20 cellular contexts compared by ENCODE assay signal in genomic region chr9:31587176-31587575, GRCh38.
DNase-seq lines count a peak whose midpoint lies in the region; ATAC-seq, FAIRE-seq and TF ChIP-seq lines count a peak whose summit lies in the region.
"Had no signal": no experiment of that assay in that cellular context is flagged by ENCODE, and none has a peak within 500 bp of the region (broad histone marks: within the 10 kb centered on the region; RNA-seq: fewer than 3 reads in every experiment).

No MANE protein-coding gene starts in this region.

- no peak overlapping the region for H3K4me3 ChIP-seq in keratinocyte (ENCODE audit: control insufficient read depth in 2 of 3, extremely low read depth in 1 of 3, insufficient read depth in 2 of 3, low read depth in 1 of 3, low read length in 3 of 3)
- H3K4me3 ChIP-seq: HAP-1 had no signal

- H3K4me1 ChIP-seq in keratinocyte (ENCODE audit: control insufficient read depth, extremely low read depth, insufficient read depth, low read length): peaks cover 33% of the 10 kb centered on the region

- no peaks in the 10 kb centered on the region for H3K9me1 ChIP-seq in keratinocyte (ENCODE audit: control insufficient read depth, extremely low read depth, insufficient read depth, low read length)

- dilution Hi-C loops in keratinocyte (cut with MboI; ENCODE audit: extremely low pct_ligation_motif_present, low sequenced_read_pairs): no loop called here

- FAIRE-seq in keratinocyte (lab: Jason Lieb, UNC): peak; percentile 44
- FAIRE-seq: HTR-8/SVneo had no signal

- peak overlapping the region; percentile 94 for H3K27ac ChIP-seq in keratinocyte (ENCODE audit: control insufficient read depth, insufficient read depth, low read length)
- H3K27ac ChIP-seq: C4-2B had no signal

- H3K4me2 ChIP-seq in keratinocyte (ENCODE audit: control insufficient read depth, extremely low read depth, insufficient read depth, low read depth, low read length): no peak overlapping the region

- no peaks in the 10 kb centered on the region for H3K9me3 ChIP-seq in keratinocyte (ENCODE audit: control insufficient read depth, low read depth, low read length)
- H3K9me3 ChIP-seq: HAP-1 had no signal

- no peaks in the 10 kb centered on the region for H4K20me1 ChIP-seq in keratinocyte (ENCODE audit: control insufficient read depth, extremely low read depth, insufficient read depth, low read length)

- no peaks in the 10 kb centered on the region for H3K79me2 ChIP-seq in keratinocyte (ENCODE audit: control insufficient read depth, insufficient read depth, low read length)

- no peak for TF ChIP-seq CTCF in keratinocyte (optimal IDR thresholded peaks at IDR 0.05 in 1 of 3, IDR thresholded peaks at IDR 0.05 in 1 of 3, conservative IDR thresholded peaks at IDR 0.05 in 1 of 3; ENCODE audit: extremely low read depth in 1 of 3, insufficient read depth in 2 of 3, low read length in 3 of 3)
- no peak for TF ChIP-seq CTCF in GM10266 (IDR thresholded peaks at IDR 0.05; ENCODE audit: control insufficient read depth, insufficient read depth, low read depth, missing control alignments)

- no peaks in the 10 kb centered on the region for H3K27me3 ChIP-seq in keratinocyte (ENCODE audit: control insufficient read depth, extremely low read depth, insufficient read depth, low read length)

- ATAC-seq in GM19035 (IDR thresholded peaks at IDR 0.05; ENCODE audit: unreplicated experiment): no peak
- ATAC-seq: Right ventricle myocardium inferior had no signal

- peak overlapping the region; percentile 90 for H2AFZ ChIP-seq in keratinocyte (ENCODE audit: control insufficient read depth, low read length)

- in situ Hi-C loops in G401 (cut with HindIII; ENCODE audit: low sequenced_read_pairs): no loop called here

- DNase-seq in NCI-H1694 treated with DMSO at 0.1 percent for 48 hours (lab: John Stamatoyannopoulos, UW): peak; percentile 23
- no peak for DNase-seq in NCI-H1694 (lab: John Stamatoyannopoulos, UW)
- DNase-seq in NCI-H146 (lab: John Stamatoyannopoulos, UW): peak; percentile 65
- peak; percentile 97 for DNase-seq in NCI-H69 (lab: John Stamatoyannopoulos, UW)
- DNase-seq in keratinocyte (ENCODE audit: low read depth, low spot score): no peak
- no peak for DNase-seq in GM10266 (ENCODE audit: extremely low spot score)
- no peak for DNase-seq in G401 (ENCODE audit: low spot score)
- DNase-seq: 8988T; Calu3; CD8-positive, alpha-beta memory T cell; EL; KG1; NCI-H1436 treated with DMSO at 0.1 percent for 48 hours; NCI-H510A treated with DMSO at 0.1 percent for 48 hours; OCI-M1 had no signal

- no peaks in the 10 kb centered on the region for H3K36me3 ChIP-seq in keratinocyte (ENCODE audit: control insufficient read depth in 2 of 2, extremely low read depth in 1 of 2, insufficient read depth in 2 of 2, low read length in 2 of 2)
- H3K36me3 ChIP-seq: HAP-1 had no signal

- no peak overlapping the region for H3K9ac ChIP-seq in keratinocyte (ENCODE audit: control insufficient read depth, extremely low read depth, insufficient read depth, low read length)

Comparison
In these comparisons a context has a peak if more than half of its experiments do, and no peak if none do; other contexts are left out.
1. DNase-seq: peak in NCI-H1694 treated with DMSO at 0.1 percent for 48 hours (single experiment), NCI-H146 (single experiment) and NCI-H69 (single experiment); none in NCI-H1694 (single experiment), keratinocyte (single experiment), GM10266 (single experiment) and G401 (single experiment).